ENCODE assay signal across 9 cellular contexts in genomic region chr20:62818592-62819493, GRCh38. TPM values are rescaled to one million over a fixed set of nuclear protein-coding genes. Genes with fewer than 3 reads are reported as not detected.
DNase-seq lines count a peak whose midpoint lies in the region; ATAC-seq, FAIRE-seq and TF ChIP-seq lines count a peak whose summit lies in the region.
"Had no signal": no experiment of that assay in that cellular context is flagged by ENCODE, and none has a peak within 500 bp of the region (broad histone marks: within the 10 kb centered on the region; RNA-seq: fewer than 3 reads in every experiment).

No MANE protein-coding gene starts in this region.

- H3K9me3 Mint-ChIP-seq in activated naive CD8-positive, alpha-beta T cell treated with anti-CD3 and anti-CD28 coated beads, Interleukin-2, amount 50 U/mL, for 24 hours: no peaks in the 10 kb centered on the region

- H3K27me3 Mint-ChIP-seq in activated naive CD8-positive, alpha-beta T cell treated with anti-CD3 and anti-CD28 coated beads, Interleukin-2, amount 50 U/mL, for 24 hours: peaks cover 14% of the 10 kb centered on the region

- no peak overlapping the region for H3K27ac Mint-ChIP-seq in activated naive CD8-positive, alpha-beta T cell treated with anti-CD3 and anti-CD28 coated beads, Interleukin-2, amount 50 U/mL, for 24 hours

- H3K36me3 Mint-ChIP-seq in activated naive CD8-positive, alpha-beta T cell treated with anti-CD3 and anti-CD28 coated beads, Interleukin-2, amount 50 U/mL, for 24 hours (ENCODE audit: low read depth): no peaks in the 10 kb centered on the region

- DNase-seq in H54 (ENCODE audit: insufficient read length, low spot score) (peak; percentile 98), globus pallidus (ENCODE audit: low spot score) (peak; percentile 85), retina (peak; percentile 62), mesenteric fat pad (ENCODE audit: low spot score) (no peak)
- DNase-seq in activated CD4-positive, alpha-beta T cell treated with anti-CD3 and anti-CD28 coated beads for 1 hour: no peak
- no peak for DNase-seq in activated naive CD8-positive, alpha-beta T cell treated with anti-CD3 and anti-CD28 coated beads, Interleukin-2, amount 50 U/mL, for 24 hours
- DNase-seq: activated CD4-positive, alpha-beta T cell treated with anti-CD3 and anti-CD28 coated beads for 4 hours had no signal

- FAIRE-seq in H54 (lab: Jason Lieb, UNC): no peak

- peaks cover 12% of the 10 kb centered on the region for H3K4me1 Mint-ChIP-seq in activated naive CD8-positive, alpha-beta T cell treated with anti-CD3 and anti-CD28 coated beads, Interleukin-2, amount 50 U/mL, for 24 hours

- ATAC-seq in SK-N-SH treated with all-trans-retinoic acid at 6 μM for 48 hours (peak; percentile 65), GM18858 (IDR thresholded peaks at IDR 0.05; ENCODE audit: unreplicated experiment) (no peak)
- no peak for ATAC-seq in activated naive CD8-positive, alpha-beta T cell treated with anti-CD3 and anti-CD28 coated beads, Interleukin-2, amount 50 U/mL, for 24 hours

- H3K4me3 Mint-ChIP-seq in activated naive CD8-positive, alpha-beta T cell treated with anti-CD3 and anti-CD28 coated beads, Interleukin-2, amount 50 U/mL, for 24 hours: no peak overlapping the region

- no peak for TF ChIP-seq POLR2A in H54 (IDR thresholded peaks at IDR 0.05; ENCODE audit: low read depth, low read length)

TF ChIP-seq in SK-N-SH treated with all-trans-retinoic acid at 6 μM for 48 hours, 23 proteins besides CTCF, POLR2A, EP300 and RAD21:
- no peak for TF ChIP-seq ESRRG (CRISPR knock-in tag; IDR thresholded peaks at IDR 0.05)
- no peak for TF ChIP-seq ISL1 (CRISPR knock-in tag; IDR thresholded peaks at IDR 0.05)
- TF ChIP-seq PPARA (CRISPR knock-in tag; IDR thresholded peaks at IDR 0.05; ENCODE audit: borderline replicate concordance): no peak
- TF ChIP-seq ZNF8 (CRISPR knock-in tag; IDR thresholded peaks at IDR 0.05): no peak
- TF ChIP-seq TOX (CRISPR knock-in tag; IDR thresholded peaks at IDR 0.05; ENCODE audit: borderline replicate concordance): no peak

RNA-seq across cellular contexts. Expression of gene COL9A3, which starts 2.0 kb away (rescaled TPM):
- 0.42 TPM for total RNA-seq in mesenteric fat pad

RNA-seq across cellular contexts. Expression of gene OGFR, which starts 14.2 kb away (rescaled TPM):
- total RNA-seq in mesenteric fat pad: 47.3 TPM

RNA-seq across cellular contexts. Expression of gene MRGBP, which starts 22.6 kb away (rescaled TPM):
- 7.2 TPM for total RNA-seq in mesenteric fat pad

RNA-seq across cellular contexts. Expression of gene TCFL5, which starts 42.8 kb away (rescaled TPM):
- total RNA-seq in mesenteric fat pad: 10.1 TPM

Comparison
In these comparisons a context has a peak if more than half of its experiments do, and no peak if none do; other contexts are left out.
1. DNase-seq: peak in H54 (single experiment), globus pallidus (single experiment) and retina (single experiment); none in activated CD4-positive, alpha-beta T cell treated with anti-CD3 and anti-CD28 coated beads for 1 hour (single experiment), activated naive CD8-positive, alpha-beta T cell treated with anti-CD3 and anti-CD28 coated beads, Interleukin-2, amount 50 U/mL, for 24 hours (single experiment) and mesenteric fat pad (single experiment).